ENCODE assay signal across 16 cellular contexts in the genomic region with DNA sequence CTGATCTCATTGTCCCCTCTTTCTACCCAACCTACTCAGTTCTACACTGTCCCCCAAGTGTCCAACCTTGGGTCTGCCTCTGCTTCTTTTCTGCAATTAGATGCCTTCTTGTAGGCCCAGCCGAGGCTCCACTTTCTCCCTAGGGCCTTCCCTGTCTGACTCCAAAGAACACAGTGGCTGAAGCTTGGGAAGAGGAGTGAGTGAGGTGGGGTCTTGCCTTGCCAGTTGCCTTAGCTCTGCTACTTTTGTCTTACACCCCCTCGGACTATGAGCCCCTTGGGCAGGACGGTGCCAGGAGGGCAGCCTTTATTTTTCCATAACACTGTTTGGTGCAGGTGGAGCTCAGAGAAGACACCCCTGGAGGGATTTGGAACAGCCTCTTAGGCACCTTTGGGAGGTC.
"Had no signal": no experiment of that assay in that cellular context is flagged by ENCODE, and none has a peak within 500 bp of the region (broad histone marks: within the 10 kb centered on the region; RNA-seq: fewer than 3 reads in every experiment).

No MANE protein-coding gene starts in this region.

- H3K36me3 ChIP-seq: esophagus squamous epithelium, heart right ventricle, lower lobe of right lung, pancreas, transverse colon, vagina had no signal

- H3K9me3 ChIP-seq: esophagus squamous epithelium, heart right ventricle, lower lobe of right lung, pancreas, transverse colon, vagina had no signal

- H3K4me3 ChIP-seq: dorsolateral prefrontal cortex, esophagus squamous epithelium, heart right ventricle, lower lobe of right lung, pancreas, skin epidermis, transverse colon, vagina had no signal

- H3K27me3 ChIP-seq: esophagus squamous epithelium, heart right ventricle, pancreas, transverse colon, vagina had no signal

- H3K27ac Mint-ChIP-seq: natural killer cell; stimulated activated naive B cell treated with anti-CD40 and anti-IgM and Interleukin-4, amounts not matched to agents 10 μg/mL and 1 μg/mL and 100 μg/mL, for 72 hours; stimulated activated naive CD8-positive, alpha-beta T cell treated with anti-CD3 and anti-CD28 coated beads, Interleukin-15, Interleukin-2, amounts not matched to agents 100 ng/mL and 50 ng/mL, for 24 hours had no signal

- H3K4me3 Mint-ChIP-seq: natural killer cell; stimulated activated naive B cell treated with anti-CD40 and anti-IgM and Interleukin-4, amounts not matched to agents 10 μg/mL and 1 μg/mL and 100 μg/mL, for 72 hours; stimulated activated naive CD8-positive, alpha-beta T cell treated with anti-CD3 and anti-CD28 coated beads, Interleukin-15, Interleukin-2, amounts not matched to agents 100 ng/mL and 50 ng/mL, for 24 hours had no signal

- DNase-seq: cortex of kidney; effector CD8-positive, alpha-beta T cell; esophagus squamous epithelium; foreskin melanocyte; lower lobe of right lung; natural killer cell; occipital lobe; stimulated activated CD4-positive, alpha-beta T cell treated with anti-CD3 and anti-CD28 coated beads, Interleukin-2, amount 100 ng/mL, for 48 hours; stimulated activated naive B cell treated with anti-CD40 and anti-IgM and Interleukin-4, amounts not matched to agents 10 μg/mL and 1 μg/mL and 100 μg/mL, for 72 hours had no signal

- H3K4me1 ChIP-seq: lower lobe of right lung, pancreas, transverse colon had no signal

- H3K4me1 Mint-ChIP-seq: natural killer cell; stimulated activated naive B cell treated with anti-CD40 and anti-IgM and Interleukin-4, amounts not matched to agents 10 μg/mL and 1 μg/mL and 100 μg/mL, for 72 hours had no signal

- H3K9me3 Mint-ChIP-seq: natural killer cell; stimulated activated naive CD8-positive, alpha-beta T cell treated with anti-CD3 and anti-CD28 coated beads, Interleukin-15, Interleukin-2, amounts not matched to agents 100 ng/mL and 50 ng/mL, for 24 hours had no signal

- H3K36me3 Mint-ChIP-seq: natural killer cell; stimulated activated naive B cell treated with anti-CD40 and anti-IgM and Interleukin-4, amounts not matched to agents 10 μg/mL and 1 μg/mL and 100 μg/mL, for 72 hours had no signal

- H3K27ac ChIP-seq: dorsolateral prefrontal cortex, esophagus squamous epithelium, heart right ventricle, lower lobe of right lung, pancreas, transverse colon, vagina had no signal

- ATAC-seq: lower lobe of right lung; natural killer cell; stimulated activated naive B cell treated with anti-CD40 and anti-IgM and Interleukin-4, amounts not matched to agents 10 μg/mL and 1 μg/mL and 100 μg/mL, for 72 hours had no signal
